Comparison of ENCODE assay signal across 18 cellular contexts in genomic region chr11:120746836-120747609, GRCh38.
A peak's percentile ranks its signal among the peaks of the same experiment; 100 is the strongest.
DNase-seq lines count a peak whose midpoint lies in the region; ATAC-seq, FAIRE-seq and TF ChIP-seq lines count a peak whose summit lies in the region.
"Had no signal": no experiment of that assay in that cellular context is flagged by ENCODE, and none has a peak within 500 bp of the region (broad histone marks: within the 10 kb centered on the region; RNA-seq: fewer than 3 reads in every experiment).

No MANE protein-coding gene starts in this region.

- no peaks in the 10 kb centered on the region for H3K9me3 ChIP-seq in BE2C
- H3K9me3 ChIP-seq: vagina had no signal

- DNase-seq in BE2C, result peak; percentile 78
- DNase-seq in NCI-H1092 treated with DMSO at 0.1 percent for 48 hours (lab: John Stamatoyannopoulos, UW), result peak; percentile 82
- peak; percentile 89 for DNase-seq in NCI-H69 (lab: John Stamatoyannopoulos, UW)
- DNase-seq in cardiac fibroblast (ENCODE audit: low read depth in 2 of 2), result peak; percentile 4 to 20
- DNase-seq in retina, result no peak
- no peak for DNase-seq in stimulated activated naive B cell treated with anti-CD40 and anti-IgM and Interleukin-4, amounts not matched to agents 10 μg/mL and 1 μg/mL and 100 μg/mL, for 72 hours
- DNase-seq in GM12891 (ENCODE audit: insufficient read length, low spot score), result no peak
- DNase-seq: activated naive CD4-positive, alpha-beta T cell; brain microvascular endothelial cell; GM23248; midbrain; stimulated activated naive CD8-positive, alpha-beta T cell treated with anti-CD3 and anti-CD28 coated beads, Interleukin-15, amount 100 ng/mL, for 72 hours; T-cell had no signal

- peak; percentile 32 for TF ChIP-seq CTCF in BE2C (IDR thresholded peaks at IDR 0.05; ENCODE audit: low read depth, low read length)
- no peak for TF ChIP-seq CTCF in cardiac fibroblast (IDR thresholded peaks at IDR 0.05; ENCODE audit: low read depth, low read length)

- H3K9me3 Mint-ChIP-seq in stimulated activated naive B cell treated with anti-CD40 and anti-IgM and Interleukin-4, amounts not matched to agents 10 μg/mL and 1 μg/mL and 100 μg/mL, for 72 hours, result no peaks in the 10 kb centered on the region
- H3K9me3 Mint-ChIP-seq: stimulated activated naive CD8-positive, alpha-beta T cell treated with anti-CD3 and anti-CD28 coated beads, Interleukin-15, amount 100 ng/mL, for 72 hours; T-cell had no signal

- H3K36me3 ChIP-seq in BE2C, result no peaks in the 10 kb centered on the region
- H3K36me3 ChIP-seq: brain microvascular endothelial cell, vagina had no signal

- no peak for ATAC-seq in stimulated activated naive B cell treated with anti-CD40 and anti-IgM and Interleukin-4, amounts not matched to agents 10 μg/mL and 1 μg/mL and 100 μg/mL, for 72 hours (replicated peaks)
- no peak for ATAC-seq in HG02571 (IDR thresholded peaks at IDR 0.05; ENCODE audit: unreplicated experiment)
- ATAC-seq: Panc1; stimulated activated naive CD8-positive, alpha-beta T cell treated with anti-CD3 and anti-CD28 coated beads, Interleukin-15, amount 100 ng/mL, for 72 hours; T-cell had no signal

- peaks cover 21% of the 10 kb centered on the region for H3K4me1 ChIP-seq in BE2C
- H3K4me1 ChIP-seq: vagina had no signal

- no peaks in the 10 kb centered on the region for H3K36me3 Mint-ChIP-seq in stimulated activated naive B cell treated with anti-CD40 and anti-IgM and Interleukin-4, amounts not matched to agents 10 μg/mL and 1 μg/mL and 100 μg/mL, for 72 hours
- H3K36me3 Mint-ChIP-seq: T-cell had no signal

- H3K4me3 ChIP-seq in BE2C (ENCODE audit: low read depth, low read length) (no peak overlapping the region), cardiac fibroblast (replicated peaks in 1 of 2; ENCODE audit: low read depth in 2 of 2, low read length in 2 of 2) (no peak overlapping the region)
- H3K4me3 ChIP-seq: GM23248, skin epidermis, vagina had no signal

- H3K27ac Mint-ChIP-seq in stimulated activated naive B cell treated with anti-CD40 and anti-IgM and Interleukin-4, amounts not matched to agents 10 μg/mL and 1 μg/mL and 100 μg/mL, for 72 hours, result no peak overlapping the region
- H3K27ac Mint-ChIP-seq: stimulated activated naive CD8-positive, alpha-beta T cell treated with anti-CD3 and anti-CD28 coated beads, Interleukin-15, amount 100 ng/mL, for 72 hours; T-cell had no signal

- FAIRE-seq in GM12891 (lab: Jason Lieb, UNC), result no peak
- FAIRE-seq: frontal cortex had no signal

- no peak for TF ChIP-seq POLR2A in GM12891 (IDR thresholded peaks at IDR 0.05; ENCODE audit: low read depth, low read length)

- no peaks in the 10 kb centered on the region for H3K4me1 Mint-ChIP-seq in stimulated activated naive B cell treated with anti-CD40 and anti-IgM and Interleukin-4, amounts not matched to agents 10 μg/mL and 1 μg/mL and 100 μg/mL, for 72 hours
- H3K4me1 Mint-ChIP-seq: stimulated activated naive CD8-positive, alpha-beta T cell treated with anti-CD3 and anti-CD28 coated beads, Interleukin-15, amount 100 ng/mL, for 72 hours; T-cell had no signal

- H3K27me3 ChIP-seq in BE2C, result no peaks in the 10 kb centered on the region
- H3K27me3 ChIP-seq: brain microvascular endothelial cell, vagina had no signal

- peaks cover 16 to 27% of the 10 kb centered on the region in 2 donors for H3K27me3 Mint-ChIP-seq in stimulated activated naive B cell treated with anti-CD40 and anti-IgM and Interleukin-4, amounts not matched to agents 10 μg/mL and 1 μg/mL and 100 μg/mL, for 72 hours

- H3K4me3 Mint-ChIP-seq in stimulated activated naive B cell treated with anti-CD40 and anti-IgM and Interleukin-4, amounts not matched to agents 10 μg/mL and 1 μg/mL and 100 μg/mL, for 72 hours, result no peak overlapping the region
- H3K4me3 Mint-ChIP-seq: stimulated activated naive CD8-positive, alpha-beta T cell treated with anti-CD3 and anti-CD28 coated beads, Interleukin-15, amount 100 ng/mL, for 72 hours; T-cell had no signal

TF ChIP-seq in GM12891, 5 proteins besides CTCF, POLR2A, EP300 and RAD21:
- no peak for TF ChIP-seq POLR2AphosphoS5 (IDR thresholded peaks at IDR 0.05; ENCODE audit: low read depth, low read length)
- TF ChIP-seq TAF1 (IDR thresholded peaks at IDR 0.05; ENCODE audit: low read depth, low read length), result no peak
- no peak for TF ChIP-seq SPI1 (IDR thresholded peaks at IDR 0.05; ENCODE audit: low read depth, low read length)

Comparison
In these comparisons a context has a peak if more than half of its experiments do, and no peak if none do; other contexts are left out.
1. DNase-seq: peak in BE2C (single experiment), NCI-H1092 treated with DMSO at 0.1 percent for 48 hours (single experiment), NCI-H69 (single experiment) and cardiac fibroblast (2 of 2); none in retina (single experiment), stimulated activated naive B cell treated with anti-CD40 and anti-IgM and Interleukin-4, amounts not matched to agents 10 μg/mL and 1 μg/mL and 100 μg/mL, for 72 hours (single experiment) and GM12891 (single experiment).